8 cellular contexts compared by ENCODE assay signal in the genomic region with DNA sequence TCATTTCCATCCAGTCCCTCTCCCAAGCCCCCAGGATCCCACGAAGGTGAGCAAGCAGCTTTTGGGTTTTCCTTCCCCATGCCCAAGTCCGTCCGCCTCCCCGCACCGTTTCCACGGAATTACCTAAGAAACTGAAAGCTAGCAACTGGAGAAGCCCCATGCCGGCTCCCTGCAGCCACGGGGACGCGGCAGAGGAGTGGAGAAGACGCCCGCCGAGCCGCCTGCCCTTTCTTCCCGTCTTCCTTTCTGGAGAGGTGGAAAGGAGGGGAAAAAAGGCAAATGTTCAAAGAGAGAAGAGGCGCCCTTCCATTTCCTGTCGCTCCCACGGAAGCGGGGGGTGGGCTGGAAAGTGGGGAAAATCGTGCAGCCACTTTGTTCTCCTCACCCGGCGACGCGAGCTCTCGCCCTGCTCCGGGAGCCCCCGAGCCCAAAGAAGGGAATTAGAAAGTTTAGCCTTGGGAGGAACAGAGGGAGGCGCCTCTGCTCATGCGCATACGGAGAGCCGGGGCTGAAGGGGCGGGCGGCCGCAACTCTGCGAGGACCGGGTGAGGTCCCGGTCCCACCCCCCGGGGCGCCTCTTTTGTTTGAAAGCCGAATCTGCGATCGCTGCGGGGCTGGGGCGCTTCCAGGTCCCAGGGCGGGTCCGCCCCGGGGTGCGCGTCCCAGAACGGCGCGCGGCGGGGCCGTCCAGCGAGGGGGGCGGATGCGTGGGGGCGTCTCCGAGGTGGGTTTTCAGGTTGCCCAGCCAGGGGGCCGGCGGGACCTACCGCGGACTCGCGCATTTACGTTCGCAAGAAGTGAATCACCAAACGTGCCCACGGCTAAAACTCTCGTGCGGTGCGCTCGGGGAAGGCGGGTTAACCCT. TPM values are rescaled to one million over a fixed set of nuclear protein-coding genes. Genes with fewer than 3 reads are reported as not detected.
DNase-seq lines count a peak whose midpoint lies in the region; ATAC-seq, FAIRE-seq and TF ChIP-seq lines count a peak whose summit lies in the region.

A gene (minus strand): TSS at position 436 of the 865 bp plus-strand sequence. CDS start 276 bp downstream, at position 160.

- no peak for TF ChIP-seq CTCF in glutamatergic neuron (IDR thresholded peaks at IDR 0.05; ENCODE audit: partially characterized antibody, unreplicated experiment)

- peak within 1 kb of the TSS; percentile 79 for H3K4me3 Mint-ChIP-seq in activated naive CD8-positive, alpha-beta T cell
- peak within 1 kb of the TSS; percentile 94 for H3K4me3 Mint-ChIP-seq in glutamatergic neuron (ENCODE audit: unreplicated experiment)

- TF ChIP-seq POLR2A in GM12892 (IDR thresholded peaks at IDR 0.05; ENCODE audit: low read depth, low read length), result no peak

- H3K4me1 Mint-ChIP-seq in activated naive CD8-positive, alpha-beta T cell (ENCODE audit: low read depth), result peaks cover 22% of the 10 kb centered on the region
- H3K4me1 Mint-ChIP-seq in glutamatergic neuron (ENCODE audit: low read depth, unreplicated experiment), result peaks cover 27% of the 10 kb centered on the region

- DNase-seq in G401 (ENCODE audit: low spot score) (peak; percentile 55), NCI-H146 treated with DMSO at 0.1 percent for 48 hours (lab: John Stamatoyannopoulos, UW; ENCODE audit: unreplicated experiment) (peak; percentile 53), glutamatergic neuron (peak; percentile 88), occipital lobe (lab: John Stamatoyannopoulos, UW) (no peak), GM12892 (ENCODE audit: insufficient read length) (no peak), NCI-H2029 (lab: John Stamatoyannopoulos, UW) (no peak)

- no peaks in the 10 kb centered on the region for H3K9me3 Mint-ChIP-seq in activated naive CD8-positive, alpha-beta T cell (ENCODE audit: low read depth)
- H3K9me3 Mint-ChIP-seq in glutamatergic neuron (ENCODE audit: unreplicated experiment), result peaks cover 15% of the 10 kb centered on the region

- no peak for ATAC-seq in HG02623 (IDR thresholded peaks at IDR 0.05; ENCODE audit: unreplicated experiment)

- no peak for FAIRE-seq in GM12892 (lab: Jason Lieb, UNC)

- no peaks in the 10 kb centered on the region for H3K36me3 Mint-ChIP-seq in activated naive CD8-positive, alpha-beta T cell
- H3K36me3 Mint-ChIP-seq in glutamatergic neuron (ENCODE audit: unreplicated experiment), result peaks cover 4% of the 10 kb centered on the region

- H3K27me3 Mint-ChIP-seq in activated naive CD8-positive, alpha-beta T cell, result peaks cover 35% of the 10 kb centered on the region
- peaks cover 27% of the 10 kb centered on the region for H3K27me3 Mint-ChIP-seq in glutamatergic neuron (ENCODE audit: unreplicated experiment)

- H3K27ac Mint-ChIP-seq in activated naive CD8-positive, alpha-beta T cell, result no peak within 1 kb of the TSS
- peak within 1 kb of the TSS; percentile 96 for H3K27ac Mint-ChIP-seq in glutamatergic neuron (ENCODE audit: unreplicated experiment)

- in situ Hi-C loops in G401 (cut with HindIII; ENCODE audit: low sequenced_read_pairs), result no loop called here

RNA-seq across cellular contexts. Expression of the gene that starts here (rescaled TPM):
- total RNA-seq in G401 (2014; rRNA removed; shearing (Covaris generic)), result 4.3 and 5.9 TPM in 2 replicates
- total RNA-seq in glutamatergic neuron (ENCODE audit: unreplicated experiment) (326 TPM), occipital lobe (31.4 TPM)
- polyA plus RNA-seq in GM12892 (2012; ENCODE audit: missing spikeins), result 0.74 TPM

Comparison
In these comparisons a context has a peak if more than half of its experiments do, and no peak if none do; other contexts are left out.
1. RNA of the gene that starts here (total RNA-seq): 326 TPM in glutamatergic neuron (single experiment); 31.4 TPM in occipital lobe (single experiment) and 4.3 to 5.9 TPM in G401; every median in the first group is over 10 times any median in the second.
2. DNase-seq: peak in G401 (single experiment), NCI-H146 treated with DMSO at 0.1 percent for 48 hours (single experiment) and glutamatergic neuron (single experiment); none in occipital lobe (single experiment), GM12892 (single experiment) and NCI-H2029 (single experiment).